8 cellular contexts compared by ENCODE assay signal in the genomic region with DNA sequence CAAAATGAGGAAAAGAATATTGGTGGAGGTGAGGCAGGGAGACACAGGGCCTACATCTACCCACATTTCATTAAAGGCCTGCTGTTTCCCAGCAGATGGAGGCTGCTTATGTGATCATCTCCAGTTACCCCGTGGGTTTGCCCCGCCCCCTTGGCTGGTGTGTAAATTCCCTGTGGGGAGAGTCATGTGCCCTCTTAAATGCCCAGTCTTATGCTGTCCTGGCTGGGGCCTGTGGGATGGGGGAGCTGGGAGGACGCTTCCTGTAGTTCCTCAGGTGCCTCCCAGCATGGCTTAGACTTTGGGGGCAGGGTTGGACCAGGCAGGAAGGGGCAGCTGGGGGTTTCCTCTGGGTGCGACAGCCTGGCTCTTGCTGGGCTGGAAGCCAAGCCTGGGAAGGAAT. TPM values are rescaled to one million over a fixed set of nuclear protein-coding genes. Genes with fewer than 3 reads are reported as not detected.
DNase-seq lines count a peak whose midpoint lies in the region; ATAC-seq and TF ChIP-seq lines count a peak whose summit lies in the region.

No MANE protein-coding gene starts in this region.

- no peak overlapping the region for H3K4me3 ChIP-seq in WERI-Rb-1 (ENCODE audit: low read depth, low read length)

- peak; percentile 49 for DNase-seq in AG09319 (ENCODE audit: extremely low read depth, low read depth)
- peak; percentile 49 for DNase-seq in HPDE6-E6E7 (ENCODE audit: extremely low spot score)
- DNase-seq in WERI-Rb-1 = peak; percentile 78
- peak; percentile 72 for DNase-seq in glomerular endothelial cell (ENCODE audit: extremely low read depth, low read depth, low spot score)
- peak; percentile 86 for DNase-seq in smooth muscle cell of the brain vasculature (ENCODE audit: low read depth, low spot score)
- no peak for DNase-seq in SHP77 (lab: John Stamatoyannopoulos, UW)
- no peak for DNase-seq in GM19238 (ENCODE audit: insufficient read length, low spot score)

- ATAC-seq in HG02798 (IDR thresholded peaks at IDR 0.05; ENCODE audit: poor library complexity, unreplicated experiment) = no peak

- no peaks in the 10 kb centered on the region for H3K9me3 ChIP-seq in WERI-Rb-1 (ENCODE audit: severe bottlenecking)

- H3K27ac ChIP-seq in WERI-Rb-1 = no peak overlapping the region

- no peaks in the 10 kb centered on the region for H3K36me3 ChIP-seq in WERI-Rb-1

- no peaks in the 10 kb centered on the region for H3K27me3 ChIP-seq in WERI-Rb-1 (ENCODE audit: insufficient read depth, low read depth, severe bottlenecking)

- TF ChIP-seq CTCF in AG09319 (IDR thresholded peaks at IDR 0.05; ENCODE audit: low read depth, low read length) = no peak
- TF ChIP-seq CTCF in WERI-Rb-1 (IDR thresholded peaks at IDR 0.05; ENCODE audit: low read depth, low read length) = no peak

RNA-seq across cellular contexts. Expression of gene CITED4, which starts 15.5 kb away (rescaled TPM):
- total RNA-seq in glomerular endothelial cell = 15.0 and 42.1 TPM in 2 replicates

Comparison
In these comparisons a context has a peak if more than half of its experiments do, and no peak if none do; other contexts are left out.
1. DNase-seq: peak in AG09319 (single experiment), HPDE6-E6E7 (single experiment), WERI-Rb-1 (single experiment), glomerular endothelial cell (single experiment) and smooth muscle cell of the brain vasculature (single experiment); none in SHP77 (0 of 2) and GM19238 (single experiment).